ENCODE assay signal across 8 cellular contexts in the genomic region with DNA sequence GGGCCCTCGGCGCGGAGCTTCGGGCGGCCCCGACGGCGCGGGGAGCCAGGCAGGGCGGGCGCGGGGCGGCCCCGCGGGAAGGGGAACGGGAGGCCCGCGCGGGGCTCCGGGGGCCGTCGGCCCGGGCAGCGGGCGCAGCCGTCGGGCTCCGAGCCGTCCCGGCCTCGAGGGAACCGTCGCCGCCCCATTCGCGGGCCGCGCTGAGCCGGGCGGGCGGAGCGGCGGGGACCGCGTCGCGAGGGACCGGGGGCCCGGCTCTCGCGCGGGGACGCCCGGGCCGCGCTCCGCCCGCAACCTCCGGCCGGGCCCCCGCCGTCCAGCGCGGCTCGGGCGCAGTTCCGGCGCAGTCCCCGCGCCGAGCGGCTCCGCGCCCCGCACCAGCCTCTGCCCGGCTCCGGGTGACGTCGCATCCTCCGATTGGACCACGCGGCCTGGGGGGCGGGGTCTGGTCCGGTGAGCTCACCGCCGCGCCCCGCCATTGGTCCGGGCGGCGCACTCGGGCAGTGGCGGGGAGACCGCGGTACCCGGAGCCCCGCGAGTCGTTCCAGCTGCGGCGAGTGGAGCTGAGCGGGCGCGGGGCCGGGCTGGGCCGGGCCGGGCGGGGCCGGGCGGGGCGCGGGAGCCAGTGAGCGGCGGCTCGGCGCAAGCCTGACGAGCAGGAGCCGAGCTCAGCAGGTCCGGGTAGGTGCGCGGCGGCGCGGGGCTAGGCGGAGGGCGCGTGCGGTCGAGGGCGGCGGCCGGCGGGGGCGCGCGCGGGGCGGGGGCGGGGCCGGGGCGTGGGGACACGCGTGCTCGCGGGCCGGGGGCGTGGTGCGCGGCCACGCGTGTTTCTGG.
A peak's percentile ranks its signal among the peaks of the same experiment; 100 is the strongest.
DNase-seq lines count a peak whose midpoint lies in the region; ATAC-seq and TF ChIP-seq lines count a peak whose summit lies in the region.

No MANE protein-coding gene starts in this region.

- intact Hi-C loops in CD4-positive, alpha-beta T cell (cut with DNase I, micrococcal nuclease) = loop anchor here in 1 of 2 experiments (2.0 kb wide), 1 partner anchor 78 kb away; no protein-coding TSS in a partner anchor
- intact Hi-C loops in PC-3 (cut with micrococcal nuclease) = no loop called here
- intact Hi-C loops in activated T-helper 2 cell treated with anti-CD3 and anti-CD28 coated beads, Interferon-gamma antibody, Interleukin-2, Interleukin-4, amounts not matched to agents 10 μg/mL and 5 μg/mL and 100 μg/mL, durations not matched to agents 14 hours and 24 hours and 36 hours (cut with micrococcal nuclease) = no loop called here

- H3K4me1 ChIP-seq in PC-3 (ENCODE audit: insufficient read depth, low read length) (peaks cover 3% of the 10 kb centered on the region; the same call in 1 of the 2 replicates), neuronal stem cell (ENCODE audit: control insufficient read depth in 2 of 2, insufficient read depth in 1 of 2, low read depth in 1 of 2, low read length in 2 of 2) (peaks cover 14 to 19% of the 10 kb centered on the region in 2 donors)

- no peak for TF ChIP-seq CTCF in CD4-positive, alpha-beta T cell (IDR thresholded peaks at IDR 0.05)
- no peak for TF ChIP-seq CTCF in GM20000 (IDR thresholded peaks at IDR 0.05; ENCODE audit: extremely low read depth, missing control alignments)
- no peak for TF ChIP-seq CTCF in HL-60 (IDR thresholded peaks at IDR 0.05; ENCODE audit: insufficient read depth, low read length)
- TF ChIP-seq CTCF in PC-3 (conservative IDR thresholded peaks at IDR 0.05; ENCODE audit: low read depth, low read length) = no peak
- no peak for TF ChIP-seq CTCF in fibroblast of pulmonary artery (IDR thresholded peaks at IDR 0.05; ENCODE audit: low read length, missing control alignments)

- H2BK12ac ChIP-seq in neuronal stem cell (ENCODE audit: low read length) = no peak overlapping the region

- no peak overlapping the region for H3K14ac ChIP-seq in neuronal stem cell (ENCODE audit: low read length)

- peak overlapping the region; percentile 99 for H3K23ac ChIP-seq in neuronal stem cell (ENCODE audit: low read depth, low read length, poor library complexity)

- H3K4me3 ChIP-seq in HL-60 (replicated peaks; ENCODE audit: insufficient read depth, low read length) (peak overlapping the region; percentile 27), PC-3 (ENCODE audit: low read length) (no peak overlapping the region), fibroblast of pulmonary artery (replicated peaks; ENCODE audit: low read depth, low read length) (peak overlapping the region; percentile 30), neuronal stem cell (ENCODE audit: low read length in 2 of 2) (peak overlapping the region; percentile 70 to 86)

- H3K27ac ChIP-seq in CD4-positive, alpha-beta T cell (ENCODE audit: low read depth, low read length) = no peak overlapping the region
- no peak overlapping the region for H3K27ac ChIP-seq in HL-60 (replicated peaks)
- no peak overlapping the region for H3K27ac ChIP-seq in PC-3 (ENCODE audit: low read length)
- H3K27ac ChIP-seq in neuronal stem cell (replicated peaks; ENCODE audit: low read length) = no peak overlapping the region

- no peak overlapping the region for H4K8ac ChIP-seq in neuronal stem cell (ENCODE audit: low read depth, low read length)

- no peaks in the 10 kb centered on the region for H3K79me1 ChIP-seq in neuronal stem cell (ENCODE audit: low read depth, low read length)

- peaks cover 27% of the 10 kb centered on the region for H3K4me1 Mint-ChIP-seq in CD4-positive, alpha-beta T cell (ENCODE audit: low read depth)
- H3K4me1 Mint-ChIP-seq in activated T-helper 2 cell treated with anti-CD3 and anti-CD28 coated beads, Interferon-gamma antibody, Interleukin-2, Interleukin-4, amounts not matched to agents 10 μg/mL and 5 μg/mL and 100 μg/mL, durations not matched to agents 14 hours and 24 hours and 36 hours (ENCODE audit: low read depth) = peaks cover 4% of the 10 kb centered on the region

- H3K36me3 ChIP-seq in PC-3 (ENCODE audit: low read depth, low read length) = no peaks in the 10 kb centered on the region
- peaks cover 0 to 11% of the 10 kb centered on the region in 2 donors for H3K36me3 ChIP-seq in neuronal stem cell (replicated peaks in 1 of 2; ENCODE audit: control insufficient read depth in 2 of 2, insufficient read depth in 2 of 2, low read length in 2 of 2)

- peak; percentile 91 for ATAC-seq in CD4-positive, alpha-beta T cell (ENCODE audit: poor library complexity)
- peak; percentile 96 for ATAC-seq in PC-3

- H2AFZ ChIP-seq in PC-3 (ENCODE audit: low read length) = no peak overlapping the region
- peak overlapping the region; percentile 81 for H2AFZ ChIP-seq in neuronal stem cell (ENCODE audit: low read length)

- peak overlapping the region; percentile 72; the same call in 1 of the 2 replicates for H3K4me2 ChIP-seq in PC-3 (ENCODE audit: low read length)
- peak overlapping the region; percentile 75 for H3K4me2 ChIP-seq in neuronal stem cell (ENCODE audit: insufficient read depth, low read length, poor library complexity, severe bottlenecking)

- peak overlapping the region; percentile 75 for H3K27ac Mint-ChIP-seq in CD4-positive, alpha-beta T cell
- no peak overlapping the region for H3K27ac Mint-ChIP-seq in activated T-helper 2 cell treated with anti-CD3 and anti-CD28 coated beads, Interferon-gamma antibody, Interleukin-2, Interleukin-4, amounts not matched to agents 10 μg/mL and 5 μg/mL and 100 μg/mL, durations not matched to agents 14 hours and 24 hours and 36 hours

- no peaks in the 10 kb centered on the region for H3K9me3 Mint-ChIP-seq in CD4-positive, alpha-beta T cell
- H3K9me3 Mint-ChIP-seq in activated T-helper 2 cell treated with anti-CD3 and anti-CD28 coated beads, Interferon-gamma antibody, Interleukin-2, Interleukin-4, amounts not matched to agents 10 μg/mL and 5 μg/mL and 100 μg/mL, durations not matched to agents 14 hours and 24 hours and 36 hours = no peaks in the 10 kb centered on the region

- H3K9me2 ChIP-seq in PC-3 (replicated peaks; ENCODE audit: low read length) = no peaks in the 10 kb centered on the region

- peak overlapping the region; percentile 88 for H3K4me3 Mint-ChIP-seq in CD4-positive, alpha-beta T cell
- H3K4me3 Mint-ChIP-seq in activated T-helper 2 cell treated with anti-CD3 and anti-CD28 coated beads, Interferon-gamma antibody, Interleukin-2, Interleukin-4, amounts not matched to agents 10 μg/mL and 5 μg/mL and 100 μg/mL, durations not matched to agents 14 hours and 24 hours and 36 hours (ENCODE audit: low read depth) = no peak overlapping the region

- H3K9ac ChIP-seq in PC-3 (ENCODE audit: low read length) (no peak overlapping the region), neuronal stem cell (ENCODE audit: low read depth, low read length, poor library complexity) (peak overlapping the region; percentile 94)

- H3F3A ChIP-seq in PC-3 (ENCODE audit: low read length, unreplicated experiment) = no peaks in the 10 kb centered on the region

- H2AK5ac ChIP-seq in neuronal stem cell (ENCODE audit: low read depth, low read length) = peak overlapping the region; percentile 72

- POLR2A ChIA-PET in CD4-positive, alpha-beta T cell (lab: Charles Lee) = interaction anchor here (0.6 to 2.1 kb wide), 7 partner anchors 22 to 1174 kb away, joined by 3 to 22 read pairs (median 4); a partner anchor contains a TSS
- POLR2A ChIA-PET in PC-3 (lab: Charles Lee; ENCODE audit: unreplicated experiment) = interaction anchor here (0.6 kb wide), 1 partner anchor 77 kb away, joined by 3 read pairs; no protein-coding TSS in a partner anchor

- H3K27me3 Mint-ChIP-seq in CD4-positive, alpha-beta T cell = peaks cover 63% of the 10 kb centered on the region
- peaks cover 67% of the 10 kb centered on the region for H3K27me3 Mint-ChIP-seq in activated T-helper 2 cell treated with anti-CD3 and anti-CD28 coated beads, Interferon-gamma antibody, Interleukin-2, Interleukin-4, amounts not matched to agents 10 μg/mL and 5 μg/mL and 100 μg/mL, durations not matched to agents 14 hours and 24 hours and 36 hours (ENCODE audit: low read depth)

- no peak overlapping the region for H2BK5ac ChIP-seq in neuronal stem cell (ENCODE audit: low read length)

- H4K20me1 ChIP-seq in PC-3 (ENCODE audit: low read length) = no peaks in the 10 kb centered on the region

- no TSS peak for BruUV-seq in PC-3 (replicated peaks; lab: Mats Ljungman, UMichigan)

- CTCF ChIA-PET in CD4-positive, alpha-beta T cell (lab: Charles Lee) = interaction anchor here (1.6 kb wide), 1 partner anchor 35 kb away, joined by 3 read pairs; no protein-coding TSS in a partner anchor
- CTCF ChIA-PET in PC-3 (lab: Charles Lee) = interaction anchor here (0.5 kb wide), 1 partner anchor 24 kb away, joined by 4 read pairs; no protein-coding TSS in a partner anchor

- peaks cover 51% of the 10 kb centered on the region for H3K27me3 ChIP-seq in CD4-positive, alpha-beta T cell (ENCODE audit: control insufficient read depth, insufficient read depth, low read length)
- peaks cover 34% of the 10 kb centered on the region for H3K27me3 ChIP-seq in HL-60 (ENCODE audit: insufficient read depth, poor library complexity, severe bottlenecking)
- H3K27me3 ChIP-seq in PC-3 (ENCODE audit: low read length) = peaks cover 68% of the 10 kb centered on the region
- peaks cover 2 to 23% (median 4%) of the 10 kb centered on the region in 3 experiments for H3K27me3 ChIP-seq in neuronal stem cell (ENCODE audit: control insufficient read depth in 3 of 3, insufficient read depth in 3 of 3, low read depth in 1 of 3, low read length in 3 of 3)

- peak; percentile 81 to 93 (median 88) for DNase-seq in CD4-positive, alpha-beta T cell
- DNase-seq in GM20000 (ENCODE audit: low spot score) (peak; percentile 99), HL-60 (ENCODE audit: low read depth in 1 of 2, low spot score in 1 of 2) (peak; percentile 80 to 81), PC-3 (peak; percentile 74), fibroblast of pulmonary artery (ENCODE audit: low read depth) (peak; percentile 84), neuronal stem cell (ENCODE audit: low spot score) (peak; percentile 91)
- DNase-seq in activated T-helper 2 cell treated with anti-CD3 and anti-CD28 coated beads, Interferon-gamma antibody, Interleukin-2, Interleukin-4, amounts not matched to agents 10 μg/mL and 5 μg/mL and 100 μg/mL, durations not matched to agents 14 hours and 24 hours and 36 hours (ENCODE audit: low spot score) = peak; percentile 87
- DNase-seq in stimulated activated naive CD4-positive, alpha-beta T cell treated with Interleukin-2 at 50 U/mL for 16 hours (lab: John Stamatoyannopoulos, UW) = peak; percentile 90

- H2BK15ac ChIP-seq in neuronal stem cell (ENCODE audit: low read length) = no peak overlapping the region

- no peaks in the 10 kb centered on the region for H3K9me3 ChIP-seq in CD4-positive, alpha-beta T cell (ENCODE audit: control insufficient read depth, low read length)
- H3K9me3 ChIP-seq in PC-3 (ENCODE audit: low read length) (no peaks in the 10 kb centered on the region), neuronal stem cell (replicated peaks in 1 of 2; ENCODE audit: control insufficient read depth in 2 of 2, insufficient read depth in 1 of 2, low read depth in 1 of 2, low read length in 2 of 2) (peaks cover 0 to 6% of the 10 kb centered on the region in 2 donors)

- H3K4ac ChIP-seq in neuronal stem cell (ENCODE audit: low read length) = no peak overlapping the region

- no peak overlapping the region for H2BK120ac ChIP-seq in neuronal stem cell (ENCODE audit: low read depth, low read length)

- no peaks in the 10 kb centered on the region for H3K36me3 Mint-ChIP-seq in CD4-positive, alpha-beta T cell (ENCODE audit: low read depth)
- H3K36me3 Mint-ChIP-seq in activated T-helper 2 cell treated with anti-CD3 and anti-CD28 coated beads, Interferon-gamma antibody, Interleukin-2, Interleukin-4, amounts not matched to agents 10 μg/mL and 5 μg/mL and 100 μg/mL, durations not matched to agents 14 hours and 24 hours and 36 hours (ENCODE audit: low read depth) = no peaks in the 10 kb centered on the region

- no peaks in the 10 kb centered on the region for H3K79me2 ChIP-seq in PC-3 (ENCODE audit: low read length)

- H4K91ac ChIP-seq in neuronal stem cell (ENCODE audit: low read depth, low read length, poor library complexity) = no peak overlapping the region

- no CpG with 5 or more reads among the region's 151 CpGs for WGBS in neuronal stem cell (ENCODE audit: extremely low coverage in 2 of 2, insufficient read length in 2 of 2, insufficient replicate concordance in 1 of 2), 2 donors

- H3K18ac ChIP-seq in neuronal stem cell (ENCODE audit: low read length) = peak overlapping the region; percentile 93
